Comparison of ENCODE assay signal across 29 cellular contexts in the genomic region with DNA sequence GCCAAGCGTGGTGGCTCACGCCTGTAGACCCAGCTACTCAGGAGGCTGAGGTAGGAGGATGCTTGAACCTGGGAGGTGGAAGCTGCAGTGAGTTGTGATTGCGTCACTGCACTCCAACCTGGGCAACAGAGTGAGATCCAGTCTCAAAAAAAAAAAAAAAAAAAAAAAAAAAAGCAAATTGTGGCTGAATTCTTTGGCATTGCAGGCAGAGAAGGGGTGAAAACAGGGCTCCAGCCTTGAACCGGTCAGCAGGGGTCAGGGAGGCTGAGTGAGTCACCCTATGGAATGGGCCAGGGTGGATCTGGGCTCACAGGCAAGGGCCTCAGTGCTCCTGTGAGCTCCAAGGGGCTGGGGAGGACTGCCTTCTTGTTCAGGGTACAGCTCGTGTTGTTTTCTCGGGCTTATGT. TPM values are rescaled to one million over a fixed set of nuclear protein-coding genes. Genes with fewer than 3 reads are reported as not detected.
A peak's percentile ranks its signal among the peaks of the same experiment; 100 is the strongest.
DNase-seq lines count a peak whose midpoint lies in the region; ATAC-seq and TF ChIP-seq lines count a peak whose summit lies in the region.
"Had no signal": no experiment of that assay in that cellular context is flagged by ENCODE, and none has a peak within 500 bp of the region (broad histone marks: within the 10 kb centered on the region; RNA-seq: fewer than 3 reads in every experiment).

No MANE protein-coding gene starts in this region.

- 61 to 70% methylated on average over 3 to 6 of the region's 6 CpGs for WGBS in testis, 2 donors

- intact Hi-C loops in Panc1 (cut with micrococcal nuclease; ENCODE audit: unreplicated experiment), result no loop called here
- intact Hi-C loops in testis (cut with DNase I; ENCODE audit: low total_unique reads), result no loop called here

- peak; percentile 44 for ATAC-seq in Panc1
- no peak for ATAC-seq in left lobe of liver
- ATAC-seq in GM21717 (IDR thresholded peaks at IDR 0.05; ENCODE audit: unreplicated experiment), result no peak
- ATAC-seq: activated CD8-positive, alpha-beta T cell treated with anti-CD3 and anti-CD28 coated beads, Interleukin-2, amount 10 ng/mL, durations not matched to agents 7 days and 5 days; GM12878; GM23338; heart left ventricle; left lung had no signal

- TF ChIP-seq POLR2A in testis (IDR thresholded peaks at IDR 0.05), result no peak

- H3K27me3 ChIP-seq in Panc1 (ENCODE audit: control insufficient read depth, insufficient read depth, low read length) (no peaks in the 10 kb centered on the region), testis (no peaks in the 10 kb centered on the region)
- H3K27me3 ChIP-seq: ascending aorta, esophagus squamous epithelium, left lung, thyroid gland had no signal

- CTCF ChIA-PET in Panc1 (lab: Charles Lee), result no interaction called here

- H3K4me1 ChIP-seq in Panc1 (ENCODE audit: control insufficient read depth, insufficient read depth, low read length) (peaks cover 12% of the 10 kb centered on the region), testis (no peaks in the 10 kb centered on the region)
- H3K4me1 ChIP-seq: prostate gland had no signal

- no peaks in the 10 kb centered on the region for H3K9me3 ChIP-seq in Panc1 (ENCODE audit: control insufficient read depth, insufficient read depth, low read depth, low read length)
- no peaks in the 10 kb centered on the region for H3K9me3 ChIP-seq in testis
- H3K9me3 ChIP-seq: ascending aorta, esophagus squamous epithelium, heart left ventricle, left lung, prostate gland, thyroid gland had no signal

- H3K4me3 ChIP-seq in Panc1 (ENCODE audit: low read depth in 2 of 2, low read length in 2 of 2) (no peak overlapping the region), fibroblast of the aortic adventitia (ENCODE audit: low read depth, low read length) (no peak overlapping the region), testis (no peak overlapping the region)
- H3K4me3 ChIP-seq: ascending aorta, esophagus squamous epithelium, GM12878, GM23338, heart left ventricle, left lung, prostate gland, skin epidermis, thyroid gland had no signal

- peaks cover 6% of the 10 kb centered on the region for H3K36me3 ChIP-seq in Panc1 (ENCODE audit: control insufficient read depth, insufficient read depth, low read length)
- H3K36me3 ChIP-seq in testis (ENCODE audit: low read depth, missing control alignments), result no peaks in the 10 kb centered on the region
- H3K36me3 ChIP-seq: prostate gland had no signal

- in situ Hi-C loops in Panc1 (cut with HindIII; ENCODE audit: low pct_unique_long_range_greater_than_20kb, low sequenced_read_pairs), result no loop called here

- H3K27ac ChIP-seq in Panc1 (ENCODE audit: low read length), result peak overlapping the region; percentile 11; the same call in 1 of the 2 replicates
- no peak overlapping the region for H3K27ac ChIP-seq in testis
- H3K27ac ChIP-seq: esophagus squamous epithelium, heart left ventricle, left lung, prostate gland, skin epidermis, thyroid gland had no signal

- POLR2A ChIA-PET in Panc1 (lab: Charles Lee), result interaction anchor here (0.7 kb wide), 1 partner anchor 78 kb away, joined by 13 read pairs; no protein-coding TSS in a partner anchor

- TF ChIP-seq CTCF in Panc1 (IDR thresholded peaks at IDR 0.05), result no peak
- TF ChIP-seq CTCF in fibroblast of the aortic adventitia (IDR thresholded peaks at IDR 0.05; ENCODE audit: insufficient read depth, low read length), result no peak
- no peak for TF ChIP-seq CTCF in testis (IDR thresholded peaks at IDR 0.05)

- peak; percentile 62 for DNase-seq in ELR (ENCODE audit: low read depth)
- no peak for DNase-seq in Panc1 (ENCODE audit: low read depth, low spot score)
- peak; percentile 68 for DNase-seq in fibroblast of the aortic adventitia (ENCODE audit: low read depth)
- peak; percentile 38 for DNase-seq in testis
- DNase-seq in NCI-H524 (lab: John Stamatoyannopoulos, UW), result no peak
- DNase-seq in left lobe of liver (ENCODE audit: low spot score), result no peak
- DNase-seq: activated CD4-positive, CD25-positive, alpha-beta regulatory T cell treated with anti-CD3 and anti-CD28 coated beads, Interleukin-2, amount 50 U/mL, for 72 hours; activated CD8-positive, alpha-beta T cell treated with anti-CD3 and anti-CD28 coated beads, Interleukin-2, amount 10 ng/mL, durations not matched to agents 7 days and 5 days; activated naive CD4-positive, alpha-beta T cell treated with Interleukin-2 at 50 U/mL for 16 hours; activated T-cell treated with anti-CD3 and anti-CD28 coated beads, Interleukin-2, amount 50 U/mL, for 1 hour; cerebellar nuclear complex; effector CD4-positive, alpha-beta T cell; esophagus squamous epithelium; GF-D8; heart left ventricle; left lung; NCI-H1105 treated with DMSO at 0.1 percent for 48 hours; NCI-H510A; nephron progenitor cell; Right ventricle myocardium superior; stimulated activated naive CD4-positive, alpha-beta T cell; SW 1271 had no signal

- no TSS peak for BruUV-seq in Panc1 (replicated peaks; lab: Mats Ljungman, UMichigan)

RNA-seq across cellular contexts. Expression of a gene that starts 13.2 kb away (rescaled TPM):
- total RNA-seq in Panc1 (2021; ENCODE audit: unreplicated experiment) (88.8 TPM), fibroblast of the aortic adventitia (ENCODE audit: low replicate concordance) (16.9 and 20.0 TPM in 2 replicates), testis (10 to 100 TPM; 24.7 to 41.1 TPM), left lobe of liver (35.3 TPM)
- 137 TPM for polyA plus RNA-seq in Panc1 (2012; ENCODE audit: insufficient read length)
- 24.0 TPM for polyA plus RNA-seq in testis (ENCODE audit: insufficient read depth, low read depth, low replicate concordance)

RNA-seq across cellular contexts. Expression of a gene that starts 17.4 kb away (rescaled TPM):
- total RNA-seq in Panc1 (2021; ENCODE audit: unreplicated experiment) (615 TPM), fibroblast of the aortic adventitia (ENCODE audit: low replicate concordance) (45.5 and 126 TPM in 2 replicates), testis (100 to 1,000 TPM; 263 to 419 TPM), left lobe of liver (5.6 TPM)
- 973 TPM for polyA plus RNA-seq in Panc1 (2012; ENCODE audit: insufficient read length)
- polyA plus RNA-seq in testis (ENCODE audit: insufficient read depth, low read depth, low replicate concordance), result 206 TPM

RNA-seq across cellular contexts. Expression of a gene that starts 18.2 kb away (rescaled TPM):
- total RNA-seq in Panc1 (2021; ENCODE audit: unreplicated experiment) (76.3 TPM), fibroblast of the aortic adventitia (ENCODE audit: low replicate concordance) (17.1 and 37.2 TPM in 2 replicates), testis (10 to 100 TPM; 28.1 to 38.7 TPM), left lobe of liver (69.0 TPM)
- polyA plus RNA-seq in Panc1 (2012; ENCODE audit: insufficient read length), result 104 TPM
- polyA plus RNA-seq in testis (ENCODE audit: insufficient read depth, low read depth, low replicate concordance), result 27.9 TPM

RNA-seq across cellular contexts. Expression of a gene that starts 38.8 kb away (rescaled TPM):
- total RNA-seq in Panc1 (2021; ENCODE audit: unreplicated experiment) (64.1 TPM), fibroblast of the aortic adventitia (ENCODE audit: low replicate concordance) (23.9 and 28.6 TPM in 2 replicates), testis (10 to 100 TPM; 25.0 to 26.5 TPM), left lobe of liver (3.7 TPM)
- 92.1 TPM for polyA plus RNA-seq in Panc1 (2012; ENCODE audit: insufficient read length)
- 22.4 TPM for polyA plus RNA-seq in testis (ENCODE audit: insufficient read depth, low read depth, low replicate concordance)

RNA-seq across cellular contexts. Expression of a gene that starts 42.8 kb away (rescaled TPM):
- total RNA-seq in Panc1 (2021; ENCODE audit: unreplicated experiment) (65.4 TPM), fibroblast of the aortic adventitia (ENCODE audit: low replicate concordance) (10.9 and 35.0 TPM in 2 replicates), testis (10 to 100 TPM; 16.8 to 18.9 TPM), left lobe of liver (18.3 TPM)
- 96.8 TPM for polyA plus RNA-seq in Panc1 (2012; ENCODE audit: insufficient read length)
- 13.3 TPM for polyA plus RNA-seq in testis (ENCODE audit: insufficient read depth, low read depth, low replicate concordance)

Comparison
In these comparisons a context has a peak if more than half of its experiments do, and no peak if none do; other contexts are left out.
1. DNase-seq: peak in ELR (single experiment), fibroblast of the aortic adventitia (single experiment) and testis (single experiment); none in Panc1 (single experiment), NCI-H524 (0 of 2) and left lobe of liver (single experiment).